20 cellular contexts compared by ENCODE assay signal in the genomic region with DNA sequence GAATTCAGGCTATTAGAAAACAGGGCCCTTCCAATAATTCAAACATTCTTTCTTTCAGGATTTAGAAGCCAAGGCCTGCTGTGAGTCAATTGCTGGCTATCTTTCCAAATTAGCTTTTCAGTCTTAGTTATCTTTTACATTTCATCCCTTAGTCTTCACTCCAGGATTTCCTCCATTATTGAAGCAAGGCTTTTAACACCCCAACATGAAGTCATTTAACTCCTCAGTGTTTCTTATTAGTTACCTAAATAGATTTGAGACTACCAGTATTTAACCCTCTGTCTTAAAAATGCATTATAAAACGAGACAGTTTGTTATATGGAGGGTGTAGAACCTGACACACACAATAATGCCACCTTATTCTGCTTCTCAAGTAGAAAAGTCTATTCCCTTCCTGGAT.
"Had no signal": no experiment of that assay in that cellular context is flagged by ENCODE, and none has a peak within 500 bp of the region (broad histone marks: within the 10 kb centered on the region; RNA-seq: fewer than 3 reads in every experiment).

No MANE protein-coding gene starts in this region.

- H3K27ac Mint-ChIP-seq: activated naive CD4-positive, alpha-beta T cell treated with anti-CD3 and anti-CD28 coated beads, Interleukin-2, amount 10 ng/mL, durations not matched to agents 7 days and 5 days; activated naive CD8-positive, alpha-beta T cell treated with anti-CD3 and anti-CD28 coated beads, Interleukin-2, amount 50 U/mL, for 24 hours; naive B cell had no signal

- H3K27me3 Mint-ChIP-seq: activated naive CD4-positive, alpha-beta T cell treated with anti-CD3 and anti-CD28 coated beads, Interleukin-2, amount 10 ng/mL, durations not matched to agents 7 days and 5 days; activated naive CD8-positive, alpha-beta T cell treated with anti-CD3 and anti-CD28 coated beads, Interleukin-2, amount 50 U/mL, for 24 hours; naive B cell had no signal

- H3K4me3 ChIP-seq: lung, mucosa of descending colon, sigmoid colon, spleen had no signal

- H3K4me3 Mint-ChIP-seq: activated naive CD4-positive, alpha-beta T cell treated with anti-CD3 and anti-CD28 coated beads, Interleukin-2, amount 10 ng/mL, durations not matched to agents 7 days and 5 days; activated naive CD8-positive, alpha-beta T cell treated with anti-CD3 and anti-CD28 coated beads, Interleukin-2, amount 50 U/mL, for 24 hours; activated T-cell treated with anti-CD3 and anti-CD28 coated beads, Interleukin-2, amount 50 U/mL, for 4 hours; naive B cell had no signal

- H3K4me1 ChIP-seq: sigmoid colon, spleen had no signal

- H3K36me3 Mint-ChIP-seq: activated naive CD4-positive, alpha-beta T cell treated with anti-CD3 and anti-CD28 coated beads, Interleukin-2, amount 10 ng/mL, durations not matched to agents 7 days and 5 days; naive B cell had no signal

- H3K4me1 Mint-ChIP-seq: activated naive CD4-positive, alpha-beta T cell treated with anti-CD3 and anti-CD28 coated beads, Interleukin-2, amount 10 ng/mL, durations not matched to agents 7 days and 5 days; activated naive CD8-positive, alpha-beta T cell treated with anti-CD3 and anti-CD28 coated beads, Interleukin-2, amount 50 U/mL, for 24 hours; naive B cell had no signal

- H3K36me3 ChIP-seq: sigmoid colon, spleen had no signal

- H3K27me3 ChIP-seq: sigmoid colon, spleen had no signal

- H3K9me3 ChIP-seq: mucosa of descending colon, sigmoid colon, spleen had no signal

- H3K9me3 Mint-ChIP-seq: activated naive CD4-positive, alpha-beta T cell treated with anti-CD3 and anti-CD28 coated beads, Interleukin-2, amount 10 ng/mL, durations not matched to agents 7 days and 5 days; activated naive CD8-positive, alpha-beta T cell treated with anti-CD3 and anti-CD28 coated beads, Interleukin-2, amount 50 U/mL, for 24 hours; activated T-cell treated with anti-CD3 and anti-CD28 coated beads, Interleukin-2, amount 50 U/mL, for 4 hours; naive B cell had no signal

- H3K27ac ChIP-seq: epithelial cell of prostate, sigmoid colon, spleen had no signal

- DNase-seq: activated CD4-positive, alpha-beta T cell treated with anti-CD3 and anti-CD28 coated beads for 48 hours; activated CD4-positive, CD25-positive, alpha-beta regulatory T cell; activated CD8-positive, alpha-beta memory T cell treated with anti-CD3 and anti-CD28 coated beads, Interleukin-2, amount 50 U/mL, for 4 hours; activated naive CD4-positive, alpha-beta T cell treated with anti-CD3 and anti-CD28 coated beads, Interleukin-2, amount 10 ng/mL, durations not matched to agents 7 days and 5 days; activated naive CD8-positive, alpha-beta T cell treated with anti-CD3 and anti-CD28 coated beads, Interleukin-2, amount 50 U/mL, for 24 hours; activated T-cell treated with anti-CD3 and anti-CD28 coated beads, Interleukin-2, amount 50 U/mL, for 4 hours; aorta; dermis blood vessel endothelial cell; foreskin melanocyte; glutamatergic neuron; mucosa of descending colon; naive B cell; nucleus accumbens; sigmoid colon; spleen; stimulated activated naive CD4-positive, alpha-beta T cell; T-helper 1 cell; T-helper 9 cell had no signal
